Comparison of ENCODE assay signal across 8 cellular contexts in the genomic region with DNA sequence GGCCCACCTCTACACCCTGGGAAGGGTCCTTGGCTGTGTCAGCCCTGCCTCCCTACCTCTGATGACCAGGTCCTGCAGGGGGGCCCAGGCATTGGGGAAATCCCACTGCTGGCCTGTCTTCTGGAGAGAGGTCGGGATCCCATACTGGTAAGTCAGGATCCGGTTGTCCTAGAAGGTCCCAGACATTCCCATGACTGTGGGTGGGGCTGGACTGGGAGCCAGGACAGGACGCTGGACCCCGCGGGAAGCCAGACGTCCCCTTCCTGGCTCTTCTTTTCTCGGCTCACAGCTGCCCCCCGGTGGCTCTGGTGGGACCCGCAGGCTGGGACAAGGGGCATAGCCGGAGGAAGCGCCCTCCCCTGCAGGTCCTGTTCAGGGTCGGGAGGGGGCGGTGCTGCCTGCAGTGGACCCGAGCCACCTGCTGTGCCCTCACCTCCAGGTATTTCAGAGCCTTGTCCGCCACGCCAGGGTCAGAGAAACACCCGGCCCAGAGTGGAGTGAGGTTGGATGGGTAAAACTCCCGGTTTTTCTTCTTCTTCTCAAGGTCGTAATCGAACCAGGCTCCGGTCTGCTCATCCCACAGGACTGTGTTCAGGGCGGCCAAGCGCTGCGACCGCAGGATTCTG. TPM values are rescaled to one million over a fixed set of nuclear protein-coding genes. Genes with fewer than 3 reads are reported as not detected.
A peak's percentile ranks its signal among the peaks of the same experiment; 100 is the strongest.
DNase-seq lines count a peak whose midpoint lies in the region; ATAC-seq and FAIRE-seq lines count a peak whose summit lies in the region.

No MANE protein-coding gene starts in this region.

- ATAC-seq in GM19025 (IDR thresholded peaks at IDR 0.05; ENCODE audit: low read depth, unreplicated experiment): peak; percentile 72

- DNase-seq in AG08396 (ENCODE audit: low spot score): peak; percentile 92
- peak in 73 of 76 experiments; percentile 14 to 89 (median 72) for DNase-seq in HUDEP-2 (lab: John Stamatoyannopoulos, UW; ENCODE audit: unreplicated experiment in 76 of 76)
- DNase-seq in NOMO-1 treated with dmso at 0.1 percent for 144 hours (lab: John Stamatoyannopoulos, UW; ENCODE audit: unreplicated experiment): peak; percentile 83
- DNase-seq in activated CD8-positive, alpha-beta memory T cell treated with anti-CD3 and anti-CD28 coated beads, Interleukin-2, amount 50 U/mL, for 1 hour (ENCODE audit: extremely low read depth): peak; percentile 71
- DNase-seq in mesenteric fat pad (ENCODE audit: low spot score): peak; percentile 95
- DNase-seq in stimulated activated CD8-positive, alpha-beta memory T cell treated with anti-CD3 and anti-CD28 coated beads, Interleukin-15, amount 100 ng/mL, for 4 hours (ENCODE audit: low read depth in 2 of 2): peak; percentile 60 to 63

- FAIRE-seq in endometrium (lab: Jason Lieb, UNC): peak; percentile 79

RNA-seq across cellular contexts. Expression of a gene that starts 20.0 kb away (rescaled TPM):
- total RNA-seq in mesenteric fat pad: not detected

RNA-seq across cellular contexts. Expression of a gene that starts 52.0 kb away (rescaled TPM):
- total RNA-seq in mesenteric fat pad: 562 TPM

Comparison
In these comparisons a context has a peak if more than half of its experiments do, and no peak if none do; other contexts are left out.
1. Peak in every context shown above with its lines: DNase-seq and ATAC-seq.